30 cellular contexts compared by ENCODE assay signal in genomic region chr2:216672466-216672865, GRCh38. TPM values are rescaled to one million over a fixed set of nuclear protein-coding genes. Genes with fewer than 3 reads are reported as not detected.
"Had no signal": no experiment of that assay in that cellular context is flagged by ENCODE, and none has a peak within 500 bp of the region (broad histone marks: within the 10 kb centered on the region; RNA-seq: fewer than 3 reads in every experiment).

No MANE protein-coding gene starts in this region.

- H3K4me1 Mint-ChIP-seq: activated naive CD8-positive, alpha-beta T cell treated with anti-CD3 and anti-CD28 coated beads for 36 hours; endodermal cell; immature natural killer cell; naive B cell had no signal

- DNase-seq: activated CD4-positive, alpha-beta T cell treated with anti-CD3 and anti-CD28 coated beads for 48 hours; activated CD4-positive, alpha-beta T cell treated with anti-CD3 and anti-CD28 coated beads, Interleukin-2, amount 50 U/mL, for 48 hours; activated CD8-positive, alpha-beta memory T cell treated with anti-CD3 and anti-CD28 coated beads for 24 hours; activated effector memory CD4-positive, alpha-beta T cell treated with anti-CD3 and anti-CD28 coated beads, Interleukin-2, amount 50 U/mL, for 16 hours; activated naive CD4-positive, alpha-beta T cell treated with anti-CD3 and anti-CD28 coated beads for 36 hours; activated naive CD8-positive, alpha-beta T cell treated with anti-CD3 and anti-CD28 coated beads for 36 hours; adrenal gland; caudate nucleus; endodermal cell; foreskin keratinocyte; hypothalamus; immature natural killer cell; kidney; left colon; mammary epithelial cell; naive B cell; occipital lobe; retina; stimulated activated CD4-positive, alpha-beta T cell treated with anti-CD3 and anti-CD28 coated beads, Interleukin-15, amount 100 ng/mL, for 24 hours; stimulated activated CD4-positive, alpha-beta T cell treated with anti-CD3 and anti-CD28 coated beads, Interleukin-2, amount 100 ng/mL, for 24 hours; stimulated activated naive CD4-positive, alpha-beta T cell; T-helper 9 cell; transverse colon; WERI-Rb-1 had no signal

- H3K27ac ChIP-seq: foreskin keratinocyte, neural progenitor cell, WERI-Rb-1 had no signal

- ATAC-seq: activated CD4-positive, CD25-positive, alpha-beta regulatory T cell treated with anti-CD3 and anti-CD28 coated beads, Interleukin-2, amount 50 U/mL, for 24 hours; foreskin keratinocyte; left colon had no signal

- H3K27me3 ChIP-seq: adrenal gland, esophagus muscularis mucosa, heart left ventricle, neural progenitor cell, transverse colon had no signal

- H3K4me3 ChIP-seq: adrenal gland, esophagus muscularis mucosa, heart left ventricle, neural progenitor cell, transverse colon had no signal

- H3K27ac Mint-ChIP-seq: activated naive CD4-positive, alpha-beta T cell treated with anti-CD3 and anti-CD28 coated beads for 36 hours; activated naive CD8-positive, alpha-beta T cell treated with anti-CD3 and anti-CD28 coated beads for 36 hours; activated T-helper 1 cell treated with anti-CD3 and anti-CD28 coated beads, Interleukin-12 subunit alpha, Interleukin-12 subunit beta, Interleukin-2, Interleukin-4 antibody, amounts not matched to agents 30 ng/mL and 10 ng/mL and 1 ng/mL, durations not matched to agents 14 hours and 24 hours and 36 hours; endodermal cell; immature natural killer cell; naive B cell; neural progenitor cell; T-helper 1 cell treated with Interleukin-12 subunit alpha and Interleukin-12 subunit beta and Interleukin-4 antibody, amounts not matched to agents 30 μg/mL and 1 μg/mL, for 36 hours had no signal

- H3K36me3 Mint-ChIP-seq: activated naive CD8-positive, alpha-beta T cell treated with anti-CD3 and anti-CD28 coated beads for 36 hours; immature natural killer cell; naive B cell had no signal

- H3K4me3 Mint-ChIP-seq: activated naive CD4-positive, alpha-beta T cell treated with anti-CD3 and anti-CD28 coated beads for 36 hours; activated naive CD8-positive, alpha-beta T cell treated with anti-CD3 and anti-CD28 coated beads for 36 hours; activated T-helper 1 cell treated with anti-CD3 and anti-CD28 coated beads, Interleukin-12 subunit alpha, Interleukin-12 subunit beta, Interleukin-2, Interleukin-4 antibody, amounts not matched to agents 30 ng/mL and 10 ng/mL and 1 ng/mL, durations not matched to agents 14 hours and 24 hours and 36 hours; endodermal cell; immature natural killer cell; naive B cell; neural progenitor cell; T-helper 1 cell treated with Interleukin-12 subunit alpha and Interleukin-12 subunit beta and Interleukin-4 antibody, amounts not matched to agents 30 μg/mL and 1 μg/mL, for 36 hours had no signal

- H3K4me1 ChIP-seq: adrenal gland, esophagus muscularis mucosa, foreskin keratinocyte, neural progenitor cell, transverse colon had no signal

- H3K9me3 ChIP-seq: adrenal gland, esophagus muscularis mucosa, heart left ventricle, transverse colon had no signal

- H3K9me3 Mint-ChIP-seq: activated naive CD4-positive, alpha-beta T cell treated with anti-CD3 and anti-CD28 coated beads for 36 hours; activated naive CD8-positive, alpha-beta T cell treated with anti-CD3 and anti-CD28 coated beads for 36 hours; activated T-helper 1 cell treated with anti-CD3 and anti-CD28 coated beads, Interleukin-12 subunit alpha, Interleukin-12 subunit beta, Interleukin-2, Interleukin-4 antibody, amounts not matched to agents 30 ng/mL and 10 ng/mL and 1 ng/mL, durations not matched to agents 14 hours and 24 hours and 36 hours; endodermal cell; immature natural killer cell; naive B cell; neural progenitor cell; T-helper 1 cell treated with Interleukin-12 subunit alpha and Interleukin-12 subunit beta and Interleukin-4 antibody, amounts not matched to agents 30 μg/mL and 1 μg/mL, for 36 hours had no signal

- H3K36me3 ChIP-seq: transverse colon, WERI-Rb-1 had no signal

RNA-seq across cellular contexts. Expression of gene IGFBP5, which starts 22.9 kb away (rescaled TPM):
- total RNA-seq: activated naive CD4-positive, alpha-beta T cell treated with anti-CD3 and anti-CD28 coated beads for 36 hours; activated naive CD8-positive, alpha-beta T cell treated with anti-CD3 and anti-CD28 coated beads for 36 hours; activated T-helper 1 cell treated with anti-CD3 and anti-CD28 coated beads, Interleukin-12 subunit alpha, Interleukin-12 subunit beta, Interleukin-2, Interleukin-4 antibody, amounts not matched to agents 30 ng/mL and 10 ng/mL and 1 ng/mL, durations not matched to agents 14 hours and 24 hours and 36 hours had no signal
- polyA plus RNA-seq: immature natural killer cell had no signal
